Comparison of ENCODE assay signal across 10 cellular contexts in the genomic region with DNA sequence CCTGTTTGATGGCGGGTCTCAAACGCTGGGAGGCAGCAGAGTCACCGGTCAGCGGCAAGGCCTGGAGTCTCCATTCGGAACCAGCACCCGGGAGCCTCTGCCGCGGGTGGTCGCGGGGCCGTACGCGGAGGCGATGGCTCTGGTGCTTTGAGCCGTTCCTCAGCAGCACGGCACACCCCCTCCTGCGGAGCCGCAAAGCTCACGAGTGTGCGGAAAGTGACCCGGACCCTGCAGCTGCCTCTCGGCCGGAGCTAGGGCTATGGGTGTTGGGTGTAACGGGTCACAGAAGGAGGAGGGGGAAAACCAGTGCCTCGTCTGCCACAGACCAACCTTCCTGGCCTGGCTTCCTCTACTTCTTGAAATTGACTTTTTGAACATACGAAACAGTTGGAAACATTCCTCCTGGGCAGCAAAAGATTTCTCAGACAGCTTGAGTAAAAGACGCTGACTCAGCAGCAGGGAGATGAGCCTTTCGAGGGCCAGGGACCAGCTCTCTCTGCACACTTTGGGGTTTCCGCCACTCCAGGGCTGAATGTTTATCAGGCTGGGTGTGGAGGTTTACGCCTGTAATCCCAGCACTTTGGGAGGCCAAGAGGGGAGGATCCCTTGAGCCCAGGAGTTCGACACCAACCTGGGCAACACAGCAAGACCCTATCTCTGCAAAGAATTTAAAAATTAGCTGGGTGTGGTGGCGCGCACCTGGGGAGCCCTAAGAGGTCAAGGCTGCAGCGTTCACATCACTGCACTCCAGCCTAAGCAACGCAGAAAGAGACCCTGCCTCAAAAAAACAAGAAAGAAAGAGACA. TPM values are rescaled to one million over a fixed set of nuclear protein-coding genes. Genes with fewer than 3 reads are reported as not detected.
DNase-seq lines count a peak whose midpoint lies in the region; ATAC-seq and TF ChIP-seq lines count a peak whose summit lies in the region.
"Had no signal": no experiment of that assay in that cellular context is flagged by ENCODE, and none has a peak within 500 bp of the region (broad histone marks: within the 10 kb centered on the region; RNA-seq: fewer than 3 reads in every experiment).

No MANE protein-coding gene starts in this region.

- H3K9me3 ChIP-seq in HCT116 (ENCODE audit: control insufficient read depth in 1 of 2, insufficient read depth in 1 of 2, low read depth in 1 of 2, low read length in 2 of 2) (no peaks in the 10 kb centered on the region), subcutaneous abdominal adipose tissue (ENCODE audit: control insufficient read depth in 5 of 5, low read length in 5 of 5) (no peaks in the 10 kb centered on the region)

- TF ChIP-seq CTCF in HCT116 (IDR thresholded peaks at IDR 0.05 in 2 of 3, conservative IDR thresholded peaks at IDR 0.05 in 1 of 3; ENCODE audit: borderline replicate concordance in 1 of 3, insufficient read depth in 1 of 3, low read depth in 2 of 3, low read length in 2 of 3), result no peak

- H3K4me1 ChIP-seq in HCT116 (ENCODE audit: control insufficient read depth in 1 of 2, insufficient read depth in 2 of 2, low read length in 2 of 2) (peaks cover 47 to 54% of the 10 kb centered on the region in 2 experiments), subcutaneous abdominal adipose tissue (ENCODE audit: control insufficient read depth in 5 of 5, insufficient read depth in 5 of 5, low read length in 5 of 5) (peaks cover 5 to 25% (median 14%) of the 10 kb centered on the region in 5 donors)

- H3K4me3 ChIP-seq in HCT116 (replicated peaks in 1 of 2; ENCODE audit: low read depth in 1 of 2, low read length in 2 of 2) (no peak overlapping the region), subcutaneous abdominal adipose tissue (ENCODE audit: low read depth in 1 of 5, low read length in 5 of 5) (no peak overlapping the region)

- intact Hi-C loops in HCT116 (cut with micrococcal nuclease), result no loop called here

- H3K9me2 ChIP-seq in HCT116 (ENCODE audit: insufficient read depth), result no peaks in the 10 kb centered on the region

- no peaks in the 10 kb centered on the region for H3K27me3 ChIP-seq in HCT116 (ENCODE audit: insufficient read depth, low read length)
- no peaks in the 10 kb centered on the region for H3K27me3 ChIP-seq in subcutaneous abdominal adipose tissue (ENCODE audit: control insufficient read depth in 5 of 5, insufficient read depth in 4 of 5, low read length in 5 of 5)

- no peaks in the 10 kb centered on the region for H3K79me2 ChIP-seq in HCT116 (ENCODE audit: insufficient read depth, low read length)

- TF ChIP-seq POLR2A in HCT116 (IDR thresholded peaks at IDR 0.05; ENCODE audit: borderline replicate concordance, extremely low read depth, insufficient read depth, insufficient read length), result no peak

- no peaks in the 10 kb centered on the region for H4K20me1 ChIP-seq in HCT116 (ENCODE audit: insufficient read depth)

- no peaks in the 10 kb centered on the region for H3K36me3 ChIP-seq in HCT116 (ENCODE audit: control insufficient read depth in 1 of 2, insufficient read depth in 2 of 2, low read length in 2 of 2)
- H3K36me3 ChIP-seq in subcutaneous abdominal adipose tissue (ENCODE audit: control insufficient read depth in 5 of 5, insufficient read depth in 5 of 5, low read length in 5 of 5), result peaks cover 0 to 68% (median 24%) of the 10 kb centered on the region in 5 donors

- H3K9ac ChIP-seq in HCT116 (ENCODE audit: low read length), result peak overlapping the region; percentile 41
- peak overlapping the region in 1 of 5 donors; percentile 33 for H3K9ac ChIP-seq in subcutaneous abdominal adipose tissue (ENCODE audit: low read length in 5 of 5)

- no peak for DNase-seq in HCT116 (ENCODE audit: low read depth, low spot score)
- peak; percentile 82 for DNase-seq in amniotic epithelial cell (ENCODE audit: low read depth)
- DNase-seq in iPS-NIHi7 (ENCODE audit: extremely low spot score), result peak; percentile 17
- no peak for DNase-seq in Kasumi-1 (lab: John Stamatoyannopoulos, UW)
- DNase-seq in NCI-H2171 treated with DMSO at 0.1 percent for 48 hours (lab: John Stamatoyannopoulos, UW), result no peak
- DNase-seq: effector CD4-positive, alpha-beta T cell; NCI-H146; NCI-H69 had no signal

- CTCF ChIA-PET in HCT116 (lab: Charles Lee), result interaction anchor here (0.8 to 1.7 kb wide), 3 partner anchors 15 to 59 kb away, joined by 3 to 8 read pairs (median 3); no protein-coding TSS in a partner anchor

- H3K27ac ChIP-seq in HCT116 (ENCODE audit: low read depth, low read length) (peak overlapping the region; percentile 59; the same call in 1 of the 2 replicates), subcutaneous abdominal adipose tissue (ENCODE audit: low read depth, low read length) (peak overlapping the region; percentile 70)

- H2AFZ ChIP-seq in HCT116 (ENCODE audit: low read depth, low read length, poor library complexity, severe bottlenecking), result no peak overlapping the region

- H3K4me2 ChIP-seq in HCT116 (ENCODE audit: low read length), result peak overlapping the region; percentile 71

- RAD21 ChIA-PET in HCT116 (lab: Charles Lee; ENCODE audit: low non-redundant PET in 1 of 2, low total read pairs in 2 of 2, uncharacterized antibody in 2 of 2, unreplicated experiment in 2 of 2), result no interaction called here

- POLR2A ChIA-PET in HCT116 (lab: Charles Lee), result no interaction called here

- no peak for ATAC-seq in HCT116
- ATAC-seq in GM18867 (IDR thresholded peaks at IDR 0.05; ENCODE audit: unreplicated experiment), result no peak

- no TSS peak for BruUV-seq in HCT116 (replicated peaks; lab: Mats Ljungman, UMichigan)

- TF ChIP-seq RAD21 in HCT116 (IDR thresholded peaks at IDR 0.05; ENCODE audit: low read depth), result no peak

TF ChIP-seq in HCT116, 20 proteins besides CTCF, POLR2A, EP300 and RAD21:
- TF ChIP-seq POLR2AphosphoS5 (IDR thresholded peaks at IDR 0.05; ENCODE audit: low read depth, low read length) (no peak), SIN3A (IDR thresholded peaks at IDR 0.05; ENCODE audit: low read depth) (no peak), EZH2phosphoT487 (IDR thresholded peaks at IDR 0.05; ENCODE audit: borderline replicate concordance) (no peak), SP1 (IDR thresholded peaks at IDR 0.05; ENCODE audit: low read depth) (no peak), FOSL1 (IDR thresholded peaks at IDR 0.05; ENCODE audit: low read depth) (no peak), EGR1 (IDR thresholded peaks at IDR 0.05; ENCODE audit: low read depth) (no peak)

RNA-seq across cellular contexts. Expression of a gene that starts 26.4 kb away (rescaled TPM):
- total RNA-seq in HCT116 (2021; ENCODE audit: unreplicated experiment), result 71.2 TPM
- polyA plus RNA-seq in HCT116 (2012), result 36.0 and 42.7 TPM in 2 replicates

RNA-seq across cellular contexts. Expression of a gene that starts 39.7 kb away (rescaled TPM):
- total RNA-seq in HCT116 (2021; ENCODE audit: unreplicated experiment), result 12.6 TPM
- 10.0 and 12.0 TPM in 2 replicates for polyA plus RNA-seq in HCT116 (2012)

RNA-seq across cellular contexts. Expression of a gene that starts 56.5 kb away (rescaled TPM):
- total RNA-seq in HCT116 (2021; ENCODE audit: unreplicated experiment), result 2.2 TPM
- polyA plus RNA-seq in HCT116 (2012), result 0.96 and 1.2 TPM in 2 replicates

Comparison
In these comparisons a context has a peak if more than half of its experiments do, and no peak if none do; other contexts are left out.
1. DNase-seq: peak in amniotic epithelial cell (single experiment) and iPS-NIHi7 (single experiment); none in HCT116 (single experiment), Kasumi-1 (0 of 2) and NCI-H2171 treated with DMSO at 0.1 percent for 48 hours (single experiment).